4 cellular contexts compared by ENCODE assay signal in the genomic region with DNA sequence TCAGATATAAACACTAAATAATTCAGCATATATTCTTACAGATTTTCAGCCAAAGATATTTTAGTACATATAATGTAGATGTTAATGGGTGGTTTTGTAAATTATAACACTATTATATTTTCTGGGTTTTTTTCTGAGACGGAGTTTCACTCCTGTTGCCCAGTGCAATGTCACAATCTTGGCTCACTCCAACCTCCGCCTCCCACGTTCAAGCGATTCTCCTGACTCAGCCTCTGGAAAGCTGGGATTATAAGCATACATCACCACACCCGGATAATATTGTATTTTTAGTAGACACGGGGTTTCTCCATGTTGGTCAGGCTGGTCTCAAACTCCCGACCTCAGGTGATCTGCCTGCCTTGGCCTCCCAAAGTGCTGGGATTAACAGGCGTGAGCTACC. TPM values are rescaled to one million over a fixed set of nuclear protein-coding genes. Genes with fewer than 3 reads are reported as not detected.
"Had no signal": no experiment of that assay in that cellular context is flagged by ENCODE, and none has a peak within 500 bp of the region (broad histone marks: within the 10 kb centered on the region; RNA-seq: fewer than 3 reads in every experiment).

No MANE protein-coding gene starts in this region.

RNA-seq across cellular contexts. Expression of gene SLC2A14, which starts 29.7 kb away (rescaled TPM):
- total RNA-seq: M059J, NCI-H460, Right ventricle myocardium inferior, SK-MEL-5 had no signal
